ENCODE assay signal across 22 cellular contexts in the genomic region with DNA sequence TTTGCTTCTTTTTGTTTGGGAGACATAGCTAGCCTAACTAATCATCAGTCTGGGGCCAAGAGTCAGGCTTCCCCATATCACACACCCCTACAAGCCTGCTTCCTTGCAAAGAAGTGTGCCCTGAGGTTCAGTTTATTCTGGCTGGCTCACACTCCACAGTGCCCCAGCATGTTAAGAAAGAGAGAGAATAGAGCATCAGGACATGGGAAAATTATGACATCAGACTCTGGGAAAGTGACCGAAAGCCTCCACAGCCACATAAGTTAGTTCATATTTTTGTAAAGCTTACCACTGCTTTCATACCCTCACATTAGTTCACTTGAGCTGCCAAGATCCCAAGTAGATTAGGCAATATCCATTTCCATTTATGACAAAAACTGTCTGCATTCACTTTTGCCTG.
DNase-seq lines count a peak whose midpoint lies in the region; ATAC-seq and TF ChIP-seq lines count a peak whose summit lies in the region.
"Had no signal": no experiment of that assay in that cellular context is flagged by ENCODE, and none has a peak within 500 bp of the region (broad histone marks: within the 10 kb centered on the region; RNA-seq: fewer than 3 reads in every experiment).

No MANE protein-coding gene starts in this region.

- TF ChIP-seq CTCF in AG09309 (IDR thresholded peaks at IDR 0.05; ENCODE audit: control insufficient read depth, insufficient read depth, low read depth, low read length, missing control alignments) = no peak
- TF ChIP-seq CTCF in left lung (IDR thresholded peaks at IDR 0.05) = no peak

- H3K36me3 ChIP-seq in left lung = no peaks in the 10 kb centered on the region
- H3K36me3 ChIP-seq: adrenal gland, esophagus squamous epithelium, lower lobe of right lung had no signal

- no peaks in the 10 kb centered on the region for H3K9me3 ChIP-seq in left lung
- H3K9me3 ChIP-seq: adrenal gland, esophagus squamous epithelium, lower lobe of right lung had no signal

- H3K36me3 Mint-ChIP-seq in stimulated activated memory B cell treated with anti-CD40 and anti-IgM and Interleukin-4, amounts not matched to agents 10 μg/mL and 1 μg/mL and 100 μg/mL, for 72 hours = peaks cover 5% of the 10 kb centered on the region
- H3K36me3 Mint-ChIP-seq: natural killer cell had no signal

- peaks cover 3% of the 10 kb centered on the region for H3K9me3 Mint-ChIP-seq in stimulated activated memory B cell treated with anti-CD40 and anti-IgM and Interleukin-4, amounts not matched to agents 10 μg/mL and 1 μg/mL and 100 μg/mL, for 72 hours
- H3K9me3 Mint-ChIP-seq: dendritic cell treated with granulocyte-macrophage colony-stimulating factor and Interleukin-4, amounts not matched to agents 40 ng/mL and 50 ng/mL, for 4 days had no signal

- peak; percentile 37 for DNase-seq in AG09309 (ENCODE audit: low read depth)
- peak; percentile 62 for DNase-seq in M059J (ENCODE audit: low read depth)
- DNase-seq in dermis microvascular lymphatic vessel endothelial cell (ENCODE audit: low read depth in 2 of 2) = peak; percentile 10 to 82
- peak; percentile 2 for DNase-seq in non-pigmented ciliary epithelial cell (ENCODE audit: low read depth)
- DNase-seq in left lung = no peak
- no peak for DNase-seq in retina
- DNase-seq in HuH-7 (ENCODE audit: low spot score) = no peak
- DNase-seq: activated B cell treated with CpG ODN at 0.5 μM for 24 hours; adrenal gland; esophagus squamous epithelium; lower lobe of right lung; MM.1S; natural killer cell; NCI-H187 treated with DMSO at 0.1 percent for 48 hours; Right ventricle myocardium superior; stimulated activated CD4-positive, alpha-beta T cell treated with anti-CD3 and anti-CD28 coated beads, Interleukin-15, amount 100 ng/mL, for 24 hours; stimulated activated naive CD8-positive, alpha-beta T cell treated with anti-CD3 and anti-CD28 coated beads, Interleukin-15, Interleukin-2, amounts not matched to agents 100 U/mL and 50 U/mL, for 24 hours had no signal

- H3K27ac ChIP-seq in left lung = no peak overlapping the region
- H3K27ac ChIP-seq: adrenal gland, esophagus squamous epithelium, lower lobe of right lung had no signal

- no peak overlapping the region for H3K27ac Mint-ChIP-seq in stimulated activated memory B cell treated with anti-CD40 and anti-IgM and Interleukin-4, amounts not matched to agents 10 μg/mL and 1 μg/mL and 100 μg/mL, for 72 hours
- H3K27ac Mint-ChIP-seq: activated B cell treated with CpG ODN at 0.5 μM for 24 hours; activated T-helper 17 cell treated with anti-CD3 and anti-CD28 coated beads, Interleukin-2, amount 50 U/mL, for 72 hours; dendritic cell treated with granulocyte-macrophage colony-stimulating factor and Interleukin-4, amounts not matched to agents 40 ng/mL and 50 ng/mL, for 4 days; natural killer cell; progenitor cell of endocrine pancreas; T-helper 1 cell treated with Interleukin-12 subunit alpha and Interleukin-12 subunit beta and Interleukin-4 antibody, amounts not matched to agents 30 μg/mL and 1 μg/mL, for 36 hours had no signal

- no peaks in the 10 kb centered on the region for H3K4me1 ChIP-seq in left lung
- H3K4me1 ChIP-seq: adrenal gland, lower lobe of right lung had no signal

- no peaks in the 10 kb centered on the region for H3K4me1 Mint-ChIP-seq in stimulated activated memory B cell treated with anti-CD40 and anti-IgM and Interleukin-4, amounts not matched to agents 10 μg/mL and 1 μg/mL and 100 μg/mL, for 72 hours
- H3K4me1 Mint-ChIP-seq: activated B cell treated with CpG ODN at 0.5 μM for 24 hours; activated T-helper 17 cell treated with anti-CD3 and anti-CD28 coated beads, Interleukin-2, amount 50 U/mL, for 72 hours; natural killer cell had no signal

- no peaks in the 10 kb centered on the region for H3K27me3 ChIP-seq in left lung
- H3K27me3 ChIP-seq: adrenal gland, esophagus squamous epithelium had no signal

- H3K27me3 Mint-ChIP-seq in stimulated activated memory B cell treated with anti-CD40 and anti-IgM and Interleukin-4, amounts not matched to agents 10 μg/mL and 1 μg/mL and 100 μg/mL, for 72 hours = peaks cover 36% of the 10 kb centered on the region

- no peak for ATAC-seq in stimulated activated memory B cell treated with anti-CD40 and anti-IgM and Interleukin-4, amounts not matched to agents 10 μg/mL and 1 μg/mL and 100 μg/mL, for 72 hours
- no peak for ATAC-seq in left lung
- ATAC-seq: activated T-helper 17 cell treated with anti-CD3 and anti-CD28 coated beads, Interleukin-2, amount 50 U/mL, for 72 hours; lower lobe of right lung; natural killer cell; stimulated activated naive CD8-positive, alpha-beta T cell treated with anti-CD3 and anti-CD28 coated beads, Interleukin-15, Interleukin-2, amounts not matched to agents 100 U/mL and 50 U/mL, for 24 hours had no signal

- intact Hi-C loops in left lung (cut with DNase I) = no loop called here

- no peak overlapping the region for H3K4me3 Mint-ChIP-seq in stimulated activated memory B cell treated with anti-CD40 and anti-IgM and Interleukin-4, amounts not matched to agents 10 μg/mL and 1 μg/mL and 100 μg/mL, for 72 hours
- H3K4me3 Mint-ChIP-seq: activated B cell treated with CpG ODN at 0.5 μM for 24 hours; activated T-helper 17 cell treated with anti-CD3 and anti-CD28 coated beads, Interleukin-2, amount 50 U/mL, for 72 hours; dendritic cell treated with granulocyte-macrophage colony-stimulating factor and Interleukin-4, amounts not matched to agents 40 ng/mL and 50 ng/mL, for 4 days; natural killer cell; T-helper 1 cell treated with Interleukin-12 subunit alpha and Interleukin-12 subunit beta and Interleukin-4 antibody, amounts not matched to agents 30 μg/mL and 1 μg/mL, for 36 hours had no signal

- H3K4me3 ChIP-seq in AG09309 (ENCODE audit: control insufficient read depth, low read depth, low read length) (no peak overlapping the region), left lung (no peak overlapping the region)
- H3K4me3 ChIP-seq: adrenal gland, esophagus squamous epithelium, lower lobe of right lung had no signal

Comparison
In these comparisons a context has a peak if more than half of its experiments do, and no peak if none do; other contexts are left out.
1. DNase-seq: peak in AG09309 (single experiment), M059J (single experiment), dermis microvascular lymphatic vessel endothelial cell (2 of 2) and non-pigmented ciliary epithelial cell (single experiment); none in left lung (0 of 2), retina (single experiment) and HuH-7 (single experiment).